11 cellular contexts compared by ENCODE assay signal in genomic region chr10:122152544-122152943, GRCh38.
DNase-seq lines count a peak whose midpoint lies in the region; ATAC-seq lines count a peak whose summit lies in the region.
"Had no signal": no experiment of that assay in that cellular context is flagged by ENCODE, and none has a peak within 500 bp of the region (broad histone marks: within the 10 kb centered on the region; RNA-seq: fewer than 3 reads in every experiment).

No MANE protein-coding gene starts in this region.

- DNase-seq in LHCN-M2 (ENCODE audit: low read depth) (peak; percentile 96), caudate nucleus (lab: John Stamatoyannopoulos, UW) (peak; percentile 17 to 95 (median 83)), inferior parietal cortex (ENCODE audit: extremely low spot score) (peak; percentile 91), superior temporal gyrus (ENCODE audit: extremely low spot score) (peak; percentile 98)
- no peak for DNase-seq in effector memory CD4-positive, alpha-beta T cell
- DNase-seq in activated CD4-positive, alpha-beta T cell treated with anti-CD3 and anti-CD28 coated beads, Interleukin-2, amount 50 U/mL, for 4 hours = no peak
- DNase-seq: activated CD4-positive, alpha-beta memory T cell treated with anti-CD3 and anti-CD28 coated beads for 36 hours; PC-3 had no signal

- no peaks in the 10 kb centered on the region for H3K36me3 ChIP-seq in effector memory CD4-positive, alpha-beta T cell (ENCODE audit: control insufficient read depth, insufficient read depth, low read length)

- H3K4me1 ChIP-seq in effector memory CD4-positive, alpha-beta T cell (ENCODE audit: control insufficient read depth, insufficient read depth, low read length, poor library complexity, severe bottlenecking) = no peaks in the 10 kb centered on the region

- no peak for ATAC-seq in GM18520 (IDR thresholded peaks at IDR 0.05; ENCODE audit: unreplicated experiment)
- ATAC-seq in HG03196 (IDR thresholded peaks at IDR 0.05; ENCODE audit: unreplicated experiment) = no peak
- ATAC-seq: HepG2, PC-3 had no signal

- H3K9me3 ChIP-seq in effector memory CD4-positive, alpha-beta T cell (ENCODE audit: control insufficient read depth, low read length) = no peaks in the 10 kb centered on the region

- peak overlapping the region; percentile 56 for H3K27ac ChIP-seq in caudate nucleus (ENCODE audit: low read depth, low read length)
- H3K27ac ChIP-seq in effector memory CD4-positive, alpha-beta T cell (ENCODE audit: insufficient read depth, low read length, poor library complexity, severe bottlenecking) = no peak overlapping the region

- no peak overlapping the region for H3K4me3 ChIP-seq in effector memory CD4-positive, alpha-beta T cell (ENCODE audit: insufficient read depth, low read depth, low read length, poor library complexity, severe bottlenecking)

- no peaks in the 10 kb centered on the region for H3K27me3 ChIP-seq in effector memory CD4-positive, alpha-beta T cell (replicated peaks; ENCODE audit: control insufficient read depth, insufficient read depth, low read length, poor library complexity, severe bottlenecking)

Comparison
In these comparisons a context has a peak if more than half of its experiments do, and no peak if none do; other contexts are left out.
1. DNase-seq: peak in LHCN-M2 (single experiment), caudate nucleus (61 of 61), inferior parietal cortex (single experiment) and superior temporal gyrus (single experiment); none in effector memory CD4-positive, alpha-beta T cell (0 of 3) and activated CD4-positive, alpha-beta T cell treated with anti-CD3 and anti-CD28 coated beads, Interleukin-2, amount 50 U/mL, for 4 hours (0 of 2).